Comparison of ENCODE assay signal across 8 cellular contexts in genomic region chr2:210003394-210003793, GRCh38. TPM values are rescaled to one million over a fixed set of nuclear protein-coding genes. Genes with fewer than 3 reads are reported as not detected.
A peak's percentile ranks its signal among the peaks of the same experiment; 100 is the strongest.
DNase-seq lines count a peak whose midpoint lies in the region; ATAC-seq, FAIRE-seq and TF ChIP-seq lines count a peak whose summit lies in the region.

No MANE protein-coding gene starts in this region.

- H3K9me3 Mint-ChIP-seq in IgD-negative memory B cell (no peaks in the 10 kb centered on the region), memory B cell (no peaks in the 10 kb centered on the region)

- peaks cover 22 to 42% (median 41%) of the 10 kb centered on the region in 3 donors for H3K4me1 Mint-ChIP-seq in IgD-negative memory B cell
- peaks cover 37% of the 10 kb centered on the region for H3K4me1 Mint-ChIP-seq in memory B cell

- peak overlapping the region; percentile 74 for H3K4me3 ChIP-seq in A549
- peak overlapping the region; percentile 89 for H3K4me3 ChIP-seq in astrocyte of the cerebellum (ENCODE audit: low read depth, low read length)

- peaks cover 20% of the 10 kb centered on the region; the same call in 2 of the 3 replicates for H3K4me1 ChIP-seq in A549

- DNase-seq in A549 (ENCODE audit: low read depth in 1 of 2, low spot score in 1 of 2) (no peak), astrocyte of the cerebellum (ENCODE audit: low read depth) (no peak), memory B cell (ENCODE audit: low spot score in 2 of 2) (no peak), left lobe of liver (ENCODE audit: low spot score) (no peak)
- DNase-seq in effector CD8-positive, alpha-beta T cell (lab: John Stamatoyannopoulos, UW), result no peak

- in situ Hi-C loops in astrocyte of the cerebellum (cut with HindIII; ENCODE audit: low sequenced_read_pairs), result no loop called here

- peak overlapping the region; percentile 80 to 92 for H3K27ac ChIP-seq in A549

- POLR2A ChIA-PET in A549 (lab: Yijun Ruan, JAX), result no interaction called here

- 0% methylated on average over 1 of the region's 1 CpG for WGBS in A549 (ENCODE audit: missing lambda C conversion rate)

- TF ChIP-seq POLR2A in A549 (IDR thresholded peaks at IDR 0.05; ENCODE audit: low read length) (no peak), GM18505 (IDR thresholded peaks at IDR 0.05; ENCODE audit: borderline replicate concordance, extremely low read depth, insufficient read depth, insufficient read length) (no peak)

- TF ChIP-seq EP300 in A549 (IDR thresholded peaks at IDR 0.05), result no peak

- no peaks in the 10 kb centered on the region for H3K9me3 ChIP-seq in A549

- peak overlapping the region; percentile 70 for H3K4me2 ChIP-seq in A549

- TF ChIP-seq CTCF in A549 (IDR thresholded peaks at IDR 0.05) (no peak), astrocyte of the cerebellum (IDR thresholded peaks at IDR 0.05; ENCODE audit: low read depth, low read length, missing control alignments) (no peak)

- H3K27ac Mint-ChIP-seq in IgD-negative memory B cell (peak overlapping the region in 2 of 3 donors; percentile 27 to 97), memory B cell (peak overlapping the region; percentile 96)

- TF ChIP-seq RAD21 in A549 (conservative IDR thresholded peaks at IDR 0.05 in 1 of 2, IDR thresholded peaks at IDR 0.05 in 1 of 2), result no peak

- H3K4me3 Mint-ChIP-seq in IgD-negative memory B cell, result peak overlapping the region; percentile 91 to 99 (median 96)
- peak overlapping the region; percentile 84 for H3K4me3 Mint-ChIP-seq in memory B cell

- no peak for FAIRE-seq in A549 (lab: Jason Lieb, UNC)

- CTCF ChIA-PET in A549 (lab: Yijun Ruan, JAX), result no interaction called here

- ATAC-seq in A549 (no peak), memory B cell (ENCODE audit: low read depth) (no peak), GM19455 (IDR thresholded peaks at IDR 0.05; ENCODE audit: unreplicated experiment) (no peak), left lobe of liver (no peak), GM18505 (IDR thresholded peaks at IDR 0.05; ENCODE audit: unreplicated experiment) (no peak)

- H3K27me3 Mint-ChIP-seq in IgD-negative memory B cell (peaks cover 2% of the 10 kb centered on the region), memory B cell (no peaks in the 10 kb centered on the region)

- H3K36me3 Mint-ChIP-seq in IgD-negative memory B cell, result no peaks in the 10 kb centered on the region
- peaks cover 3% of the 10 kb centered on the region for H3K36me3 Mint-ChIP-seq in memory B cell

TF ChIP-seq in A549, 52 proteins besides CTCF, POLR2A, EP300 and RAD21:
- TF ChIP-seq REST (IDR thresholded peaks at IDR 0.05) (no peak), CHD4 (IDR thresholded peaks at IDR 0.05; ENCODE audit: borderline replicate concordance) (no peak), CBX2 (IDR thresholded peaks at IDR 0.05; ENCODE audit: borderline replicate concordance, low read depth) (no peak), HDAC2 (IDR thresholded peaks at IDR 0.05) (no peak), TFCP2L1 (CRISPR knock-in tag; IDR thresholded peaks at IDR 0.05) (no peak), TP53 (CRISPR knock-in tag; IDR thresholded peaks at IDR 0.05) (no peak), MYC (IDR thresholded peaks at IDR 0.05; ENCODE audit: borderline replicate concordance, low read length) (no peak), KDM5A (IDR thresholded peaks at IDR 0.05) (no peak), HES2 (IDR thresholded peaks at IDR 0.05) (no peak)
- TF ChIP-seq, protein P1, sequence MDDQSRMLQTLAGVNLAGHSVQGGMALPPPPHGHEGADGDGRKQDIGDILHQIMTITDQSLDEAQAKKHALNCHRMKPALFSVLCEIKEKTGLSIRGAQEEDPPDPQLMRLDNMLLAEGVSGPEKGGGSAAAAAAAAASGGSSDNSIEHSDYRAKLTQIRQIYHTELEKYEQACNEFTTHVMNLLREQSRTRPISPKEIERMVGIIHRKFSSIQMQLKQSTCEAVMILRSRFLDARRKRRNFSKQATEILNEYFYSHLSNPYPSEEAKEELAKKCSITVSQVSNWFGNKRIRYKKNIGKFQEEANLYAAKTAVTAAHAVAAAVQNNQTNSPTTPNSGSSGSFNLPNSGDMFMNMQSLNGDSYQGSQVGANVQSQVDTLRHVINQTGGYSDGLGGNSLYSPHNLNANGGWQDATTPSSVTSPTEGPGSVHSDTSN (IDR thresholded peaks at IDR 0.05), result no peak

RNA-seq across cellular contexts. Expression of gene RPE, which starts 1.0 kb away (rescaled TPM):
- polyA plus RNA-seq in A549 (2011; rRNA removed) (116 and 118 TPM in 2 replicates), A549 (2017; fragmentation: RNase III; extraction: RNeasy Plus Mini Kit Qiagen cat#74134 plus additional on column Dnase treatment) (77.1 to 85.8 TPM (median 81.5 TPM) in 3 replicates), IgD-negative memory B cell (16.4 TPM)
- 76.7 and 83.2 TPM in 2 replicates for polyA plus RNA-seq in A549 (2012; cell fraction: cytosol; rRNA removed)
- 77.0 and 108 TPM in 2 replicates for polyA plus RNA-seq in A549 (2012; cell fraction: nucleus; rRNA removed)
- 121 and 159 TPM in 2 replicates for polyA minus RNA-seq in A549 (2011; rRNA and poly(A)+ RNA removed)
- total RNA-seq in left lobe of liver, result 20.8 TPM
